Comparison of ENCODE assay signal across 10 cellular contexts in the genomic region with DNA sequence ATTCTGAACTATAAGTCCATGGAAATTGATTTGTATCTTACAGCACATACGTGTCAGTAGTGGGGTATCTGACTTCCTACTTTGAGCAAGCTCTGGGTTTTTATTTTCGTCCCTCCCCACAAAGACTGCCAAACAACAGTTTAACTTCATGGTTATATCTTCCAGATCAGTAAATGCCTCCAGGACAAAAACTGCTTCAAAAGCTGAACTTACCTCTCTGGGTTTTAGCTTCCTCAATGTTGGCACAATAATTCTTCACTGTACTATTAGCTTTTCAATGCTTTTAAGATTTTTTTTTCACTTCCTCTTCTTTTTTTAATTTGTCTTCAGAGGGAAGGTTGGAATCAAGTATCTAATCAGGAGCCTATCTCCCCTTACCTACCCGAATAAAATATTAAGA. TPM values are rescaled to one million over a fixed set of nuclear protein-coding genes. Genes with fewer than 3 reads are reported as not detected.
DNase-seq lines count a peak whose midpoint lies in the region; ATAC-seq, FAIRE-seq and TF ChIP-seq lines count a peak whose summit lies in the region.
"Had no signal": no experiment of that assay in that cellular context is flagged by ENCODE, and none has a peak within 500 bp of the region (broad histone marks: within the 10 kb centered on the region; RNA-seq: fewer than 3 reads in every experiment).

No MANE protein-coding gene starts in this region.

- H3K4me1 Mint-ChIP-seq in GM23338 = peaks cover 9% of the 10 kb centered on the region; the same call in 2 of the 3 replicates

- peaks cover 1% of the 10 kb centered on the region for H3K4me1 ChIP-seq in GM23338 (ENCODE audit: insufficient read depth)
- H3K4me1 ChIP-seq in OCI-LY1 (ENCODE audit: insufficient read depth, low read length, severe bottlenecking) = peaks cover 13% of the 10 kb centered on the region
- peaks cover 8 to 10% of the 10 kb centered on the region in 2 experiments; a peak in 4 of 5 replicates for H3K4me1 ChIP-seq in K562 (replicated peaks in 1 of 2; ENCODE audit: control insufficient read depth in 2 of 2, insufficient read depth in 2 of 2, low read length in 2 of 2)
- peaks cover 8% of the 10 kb centered on the region for H3K4me1 ChIP-seq in psoas muscle

- in situ Hi-C loops in K562 (cut with MboI) = no loop called here

- H3K79me2 ChIP-seq in GM23338 (replicated peaks; ENCODE audit: insufficient read depth) (peaks cover 7% of the 10 kb centered on the region), OCI-LY1 (ENCODE audit: insufficient read depth, low read length) (peaks cover 6% of the 10 kb centered on the region), K562 (ENCODE audit: control insufficient read depth, insufficient read depth, low read length) (peaks cover 11% of the 10 kb centered on the region)

- 0 out of 3 replicates have a peak, but pooled peaks cover 2% of the 10 kb centered on the region for H3K36me3 Mint-ChIP-seq in GM23338 (ENCODE audit: low read depth)

- 7% methylated on average over 3 of the region's 3 CpGs for WGBS in K562 (ENCODE audit: insufficient coverage, low coverage, missing lambda C conversion rate)
- WGBS in psoas muscle, 3 donors = 45 to 58% (median 47%) methylated on average over 3 of the region's 3 CpGs

- H3K9me3 Mint-ChIP-seq in GM23338 = no peaks in the 10 kb centered on the region; the same call in 2 of the 3 replicates

- no peak overlapping the region for H3K27ac Mint-ChIP-seq in GM23338

- no peaks in the 10 kb centered on the region for H3K9me2 ChIP-seq in GM23338 (ENCODE audit: insufficient read depth)
- no peaks in the 10 kb centered on the region for H3K9me2 ChIP-seq in OCI-LY1 (ENCODE audit: low read depth, low read length)

- no peak for TF ChIP-seq RAD21 in K562 (CRISPR knock-in tag; conservative IDR thresholded peaks at IDR 0.05 in 1 of 2, IDR thresholded peaks at IDR 0.05 in 1 of 2)

- DNase-seq in GM23338 (ENCODE audit: low spot score) (no peak), K562 (ENCODE audit: extremely low read depth in 1 of 4, low spot score in 3 of 4) (no peak), psoas muscle (no peak), GM10248 (ENCODE audit: extremely low spot score) (no peak), kidney glomerular epithelial cell (lab: John Stamatoyannopoulos, UW) (no peak)

- ATAC-seq in GM23338 = no peak
- ATAC-seq in K562 = no peak
- ATAC-seq in psoas muscle = no peak
- no peak for ATAC-seq in GM18907 (IDR thresholded peaks at IDR 0.05; ENCODE audit: unreplicated experiment)
- no peak for ATAC-seq in GM21576 (IDR thresholded peaks at IDR 0.05; ENCODE audit: unreplicated experiment)

- H3K27me3 ChIP-seq in GM23338 (ENCODE audit: insufficient read depth) (no peaks in the 10 kb centered on the region), OCI-LY1 (ENCODE audit: insufficient read depth, low read length) (no peaks in the 10 kb centered on the region), K562 (ENCODE audit: control insufficient read depth in 2 of 2, insufficient read depth in 2 of 2, low read length in 2 of 2) (no peaks in the 10 kb centered on the region), psoas muscle (ENCODE audit: insufficient read depth in 3 of 3, low read length in 2 of 3) (no peaks in the 10 kb centered on the region)
- H3K27me3 ChIP-seq: MG63, stomach had no signal

- peaks cover 12% of the 10 kb centered on the region for H3K27me3 Mint-ChIP-seq in GM23338 (ENCODE audit: insufficient read depth, low read depth, poor library complexity)

- CTCF ChIA-PET in K562 (lab: Yijun Ruan, JAX; ENCODE audit: low intra/inter-chr PET ratio) = interaction anchor here (0.8 to 2.2 kb wide), 4 partner anchors 13 to 219 kb away, joined by 6 to 26 read pairs (median 6); no protein-coding TSS in a partner anchor
- CTCF ChIA-PET in GM10248 (lab: Yijun Ruan, JAX) = interaction anchor here (0.7 to 12.8 kb wide), 62 partner anchors 9 to 527 kb away, joined by 3 to 288 read pairs (median 4); a partner anchor contains a TSS

- no peaks in the 10 kb centered on the region for H3K9me3 ChIP-seq in OCI-LY1 (ENCODE audit: low read length)
- H3K9me3 ChIP-seq in K562 (replicated peaks; ENCODE audit: control insufficient read depth, insufficient read depth, low read depth, low read length) = no peaks in the 10 kb centered on the region
- no peaks in the 10 kb centered on the region for H3K9me3 ChIP-seq in psoas muscle
- H3K9me3 ChIP-seq: MG63, stomach had no signal

- no peak for TF ChIP-seq EP300 in K562 (IDR thresholded peaks at IDR 0.05; ENCODE audit: low read length)

- H3F3A ChIP-seq in GM23338 (replicated peaks; ENCODE audit: low read depth) (peaks cover 16% of the 10 kb centered on the region; the same call in 1 of the 2 replicates), OCI-LY1 (ENCODE audit: insufficient read depth, low read length) (peaks cover 6% of the 10 kb centered on the region)

- H3K4me2 ChIP-seq in GM23338 (no peak overlapping the region), OCI-LY1 (ENCODE audit: low read length) (peak overlapping the region; percentile 33; the same call in 1 of the 2 replicates), K562 (ENCODE audit: insufficient read depth, low read length) (peak overlapping the region; percentile 24; the same call in 1 of the 2 replicates)

- no peak overlapping the region for H3K27ac ChIP-seq in GM23338 (ENCODE audit: low read depth)
- H3K27ac ChIP-seq in OCI-LY1 (ENCODE audit: low read depth, low read length, poor library complexity, severe bottlenecking) = peak overlapping the region; percentile 2
- H3K27ac ChIP-seq in K562 (ENCODE audit: extremely low read depth, low read depth, low read length) = no peak overlapping the region; the same call in 1 of the 3 replicates
- H3K27ac ChIP-seq in psoas muscle = no peak overlapping the region
- H3K27ac ChIP-seq: stomach had no signal

- H3K9me1 ChIP-seq in K562 (ENCODE audit: control insufficient read depth, insufficient read depth, low read length) = no peaks in the 10 kb centered on the region

- H3K9ac ChIP-seq in OCI-LY1 (ENCODE audit: low read length) (no peak overlapping the region; the same call in 1 of the 2 replicates), K562 (ENCODE audit: insufficient read depth in 1 of 2, low read depth in 2 of 2, low read length in 2 of 2) (peak overlapping the region in 1 of 2 experiments; percentile 44; a peak in 2 of 4 replicates)

- no peaks in the 10 kb centered on the region for H3K36me3 ChIP-seq in GM23338 (ENCODE audit: insufficient read depth)
- no peaks in the 10 kb centered on the region for H3K36me3 ChIP-seq in OCI-LY1 (ENCODE audit: insufficient read depth, low read length)
- no peaks in the 10 kb centered on the region for H3K36me3 ChIP-seq in K562 (ENCODE audit: control insufficient read depth, insufficient read depth, low read length)
- no peaks in the 10 kb centered on the region for H3K36me3 ChIP-seq in psoas muscle (ENCODE audit: insufficient read depth in 1 of 2, low read depth in 1 of 2)
- H3K36me3 ChIP-seq: stomach had no signal

- peak overlapping the region; percentile 8; the same call in 1 of the 2 replicates for H2AFZ ChIP-seq in GM23338
- peak overlapping the region; percentile 8; the same call in 1 of the 2 replicates for H2AFZ ChIP-seq in OCI-LY1 (ENCODE audit: low read length)
- peak overlapping the region; percentile 89 for H2AFZ ChIP-seq in K562 (ENCODE audit: low read depth, low read length)

- POLR2A ChIA-PET in K562 (lab: Yijun Ruan, JAX) (interaction anchor here (0.7 to 8.2 kb wide), 15 partner anchors 9 to 212 kb away, joined by 3 to 119 read pairs (median 3); a partner anchor contains a TSS), GM10248 (lab: Yijun Ruan, JAX) (interaction anchor here (0.5 to 1.2 kb wide), 4 partner anchors 9 to 207 kb away, joined by 3 to 5 read pairs (median 4); no protein-coding TSS in a partner anchor)

- no peak for TF ChIP-seq CTCF in GM23338 (conservative IDR thresholded peaks at IDR 0.05; ENCODE audit: low read depth in 2 of 2)
- TF ChIP-seq CTCF in OCI-LY1 (IDR thresholded peaks at IDR 0.05; ENCODE audit: low read length) = no peak
- no peak for TF ChIP-seq CTCF in K562 (IDR thresholded peaks at IDR 0.05 in 2 of 3, conservative IDR thresholded peaks at IDR 0.05 in 1 of 3; ENCODE audit: insufficient read depth in 2 of 3, low read depth in 1 of 3, low read length in 3 of 3)
- TF ChIP-seq CTCF in psoas muscle (IDR thresholded peaks at IDR 0.05) = no peak
- TF ChIP-seq CTCF in GM10248 (IDR thresholded peaks at IDR 0.05; ENCODE audit: control extremely low read depth, extremely low read depth, low read depth, missing control alignments) = no peak

- FAIRE-seq in K562 (lab: Jason Lieb, UNC) = no peak

- intact Hi-C loops in K562 (cut with micrococcal nuclease) = no loop called here
- intact Hi-C loops in psoas muscle (cut with DNase I) = no loop called here

- no peak overlapping the region for H3K4me3 ChIP-seq in GM23338
- H3K4me3 ChIP-seq in OCI-LY1 (ENCODE audit: low read depth, low read length, poor library complexity, severe bottlenecking) = no peak overlapping the region
- H3K4me3 ChIP-seq in K562 = no peak overlapping the region
- peak overlapping the region; percentile 15 for H3K4me3 ChIP-seq in psoas muscle
- H3K4me3 ChIP-seq: MG63, stomach had no signal

- H4K20me1 ChIP-seq in GM23338 (replicated peaks; ENCODE audit: insufficient read depth) = peaks cover 3% of the 10 kb centered on the region
- no peaks in the 10 kb centered on the region for H4K20me1 ChIP-seq in OCI-LY1 (ENCODE audit: insufficient read depth, low read length)
- no peaks in the 10 kb centered on the region for H4K20me1 ChIP-seq in K562 (replicated peaks; ENCODE audit: control insufficient read depth, insufficient read depth, low read length)

- TSS peak; percentile 81 for BruUV-seq in K562 (replicated peaks; lab: Mats Ljungman, UMichigan)

- peak overlapping the region; percentile 38; the same call in 1 of the 3 replicates for H3K4me3 Mint-ChIP-seq in GM23338

- no peak for TF ChIP-seq POLR2A in K562 (conservative IDR thresholded peaks at IDR 0.05)

RNA-seq across cellular contexts. Expression of a gene that starts 4.1 kb away (rescaled TPM):
- 54.1 and 59.0 TPM in 2 replicates for total RNA-seq in GM23338 (2014; rRNA removed; shearing (Covaris generic))
- 64.3 and 66.4 TPM in 2 replicates for polyA plus RNA-seq in GM23338 (2016; fragmentation: Nextera tagmentation; extraction: Ambion mirVana)
- 75.3 and 142 TPM in 2 replicates for total RNA-seq in K562 (2011; cell fraction: chromatin; rRNA removed; ENCODE audit: low replicate concordance)
- total RNA-seq in K562 (2011; cell fraction: nucleolus; rRNA removed) = 65.5 and 74.9 TPM in 2 replicates
- 76.9 and 80.5 TPM in 2 replicates for total RNA-seq in K562 (2011; cell fraction: nucleoplasm; rRNA removed)
- 34.4 and 44.0 TPM in 2 replicates for total RNA-seq in K562 (2014; rRNA removed)
- total RNA-seq in K562 (2014; rRNA removed; fragmentation: Illumina TruSeq; extraction: Trizol) = 28.1 and 29.3 TPM in 2 replicates
- 41.0 and 41.1 TPM in 2 replicates for total RNA-seq in K562 (2015; rRNA removed; fragmentation: Illumina TruSeq; extraction: Trizol)
- 74.6 and 76.3 TPM in 2 replicates for total RNA-seq in K562 (2021)
- polyA plus RNA-seq in K562 (2011; rRNA removed) = 29.7 and 40.3 TPM in 2 replicates
- polyA plus RNA-seq in K562 (2011; cell fraction: cytosol; rRNA removed) = 44.3 and 45.4 TPM in 2 replicates
- 64.8 and 70.4 TPM in 2 replicates for polyA plus RNA-seq in K562 (2011; cell fraction: nucleus; rRNA removed)
- 54.9 and 55.8 TPM in 2 replicates for polyA plus RNA-seq in K562 (2012)
- polyA plus RNA-seq in K562 (2014; fragmentation: Illumina TruSeq; extraction: Trizol) = 65.0 and 81.7 TPM in 2 replicates
- 10 to 100 TPM; 15.6 to 33.2 TPM for polyA plus RNA-seq in K562 (2014; fragmentation: Nextera tagmentation; extraction: Ambion mirVana)
- polyA plus RNA-seq in K562 (2014; rRNA removed) = 33.2 and 35.6 TPM in 2 replicates
- 31.7 and 32.1 TPM in 2 replicates for polyA minus RNA-seq in K562 (2011; rRNA and poly(A)+ RNA removed)
- 25.4 and 35.7 TPM in 2 replicates for polyA minus RNA-seq in K562 (2011; cell fraction: cytosol; rRNA and poly(A)+ RNA removed)
- 21.1 and 35.7 TPM in 2 replicates for polyA minus RNA-seq in K562 (2011; cell fraction: nucleus; rRNA and poly(A)+ RNA removed)
- 10 to 100 TPM; 26.5 to 43.8 (median 40.6) TPM for total RNA-seq in psoas muscle
- 10 to 100 TPM; 24.8 to 39.2 (median 29.7) TPM for polyA plus RNA-seq in psoas muscle

RNA-seq across cellular contexts. Expression of a gene that starts 14.8 kb away (rescaled TPM):
- 17.7 and 19.0 TPM in 2 replicates for total RNA-seq in GM23338 (2014; rRNA removed; shearing (Covaris generic))
- polyA plus RNA-seq in GM23338 (2016; fragmentation: Nextera tagmentation; extraction: Ambion mirVana) = 16.1 and 18.2 TPM in 2 replicates
- total RNA-seq in K562 (2011; cell fraction: chromatin; rRNA removed; ENCODE audit: low replicate concordance) = 5.1 and 29.5 TPM in 2 replicates
- 17.6 and 26.3 TPM in 2 replicates for total RNA-seq in K562 (2011; cell fraction: nucleolus; rRNA removed)
- 11.7 and 13.1 TPM in 2 replicates for total RNA-seq in K562 (2011; cell fraction: nucleoplasm; rRNA removed)
- 0.54 and 2.6 TPM in 2 replicates for total RNA-seq in K562 (2014; rRNA removed)
- 0.29 TPM in 1 of 2 replicates, not detected in the other for total RNA-seq in K562 (2014; rRNA removed; fragmentation: Illumina TruSeq; extraction: Trizol)
- 0.79 and 1.3 TPM in 2 replicates for total RNA-seq in K562 (2015; rRNA removed; fragmentation: Illumina TruSeq; extraction: Trizol)
- 2.1 and 3.5 TPM in 2 replicates for total RNA-seq in K562 (2021)
- 0.45 and 1.9 TPM in 2 replicates for polyA plus RNA-seq in K562 (2011; rRNA removed)
- polyA plus RNA-seq in K562 (2011; cell fraction: cytosol; rRNA removed) = 0.68 and 3.8 TPM in 2 replicates
- 3.4 and 6.9 TPM in 2 replicates for polyA plus RNA-seq in K562 (2011; cell fraction: nucleus; rRNA removed)
- 2.2 and 4.8 TPM in 2 replicates for polyA plus RNA-seq in K562 (2012)
- polyA plus RNA-seq in K562 (2014; fragmentation: Illumina TruSeq; extraction: Trizol) = 2.9 and 5.4 TPM in 2 replicates
- under 1 TPM; 0.27 to 0.52 TPM for polyA plus RNA-seq in K562 (2014; fragmentation: Nextera tagmentation; extraction: Ambion mirVana)
- 1.1 and 1.5 TPM in 2 replicates for polyA plus RNA-seq in K562 (2014; rRNA removed)
- 0.53 and 1.1 TPM in 2 replicates for polyA minus RNA-seq in K562 (2011; rRNA and poly(A)+ RNA removed)
- polyA minus RNA-seq in K562 (2011; cell fraction: cytosol; rRNA and poly(A)+ RNA removed) = 1.3 and 2.0 TPM in 2 replicates
- 3.1 and 5.8 TPM in 2 replicates for polyA minus RNA-seq in K562 (2011; cell fraction: nucleus; rRNA and poly(A)+ RNA removed)
- 1 to 10 TPM; 4.9 to 7.3 (median 6.8) TPM for total RNA-seq in psoas muscle
- polyA plus RNA-seq in psoas muscle = 1 to 10 TPM; 2.7 to 5.9 (median 3.3) TPM

RNA-seq across cellular contexts. Expression of a gene that starts 25.0 kb away (rescaled TPM):
- total RNA-seq in GM23338 (2014; rRNA removed; shearing (Covaris generic)) = 3.0 and 3.5 TPM in 2 replicates
- polyA plus RNA-seq in GM23338 (2016; fragmentation: Nextera tagmentation; extraction: Ambion mirVana) (1.2 and 1.5 TPM in 2 replicates), K562 (2011; rRNA removed) (0.39 and 0.56 TPM in 2 replicates), K562 (2014; fragmentation: Illumina TruSeq; extraction: Trizol) (0.49 and 0.64 TPM in 2 replicates), K562 (2014; fragmentation: Nextera tagmentation; extraction: Ambion mirVana) (under 1 TPM; 0.06 to 0.08 TPM), K562 (2014; rRNA removed) (0.61 and 0.98 TPM in 2 replicates), psoas muscle (under 1 TPM; 0.05 to 0.09 (median 0.08) TPM)
- total RNA-seq in K562 (2011; cell fraction: chromatin; rRNA removed; ENCODE audit: low replicate concordance) = 0.79 and 1.5 TPM in 2 replicates
- 1.4 and 1.5 TPM in 2 replicates for total RNA-seq in K562 (2011; cell fraction: nucleolus; rRNA removed)
- 0.38 and 0.95 TPM in 2 replicates for total RNA-seq in K562 (2011; cell fraction: nucleoplasm; rRNA removed)
- total RNA-seq in K562 (2014; rRNA removed) (1.3 and 2.1 TPM in 2 replicates), K562 (2014; rRNA removed; fragmentation: Illumina TruSeq; extraction: Trizol) (0.29 and 0.44 TPM in 2 replicates), K562 (2015; rRNA removed; fragmentation: Illumina TruSeq; extraction: Trizol) (0.65 and 0.75 TPM in 2 replicates), K562 (2021) (0.81 and 1.3 TPM in 2 replicates), psoas muscle (under 1 TPM in 1 of 4 donors, not detected in 3; 0.25 TPM)
- 0.53 and 1.1 TPM in 2 replicates for polyA plus RNA-seq in K562 (2011; cell fraction: cytosol; rRNA removed)
- polyA plus RNA-seq in K562 (2011; cell fraction: nucleus; rRNA removed) = 0.79 and 1.1 TPM in 2 replicates
- 1.0 and 1.8 TPM in 2 replicates for polyA plus RNA-seq in K562 (2012)
- 0.12 and 0.25 TPM in 2 replicates for polyA minus RNA-seq in K562 (2011; rRNA and poly(A)+ RNA removed)
- 0.64 TPM in 1 of 2 replicates, not detected in the other for polyA minus RNA-seq in K562 (2011; cell fraction: cytosol; rRNA and poly(A)+ RNA removed)
- 0.67 and 0.81 TPM in 2 replicates for polyA minus RNA-seq in K562 (2011; cell fraction: nucleus; rRNA and poly(A)+ RNA removed)

RNA-seq across cellular contexts. Expression of a gene that starts 52.9 kb away (rescaled TPM):
- 0.10 and 0.35 TPM in 2 replicates for total RNA-seq in GM23338 (2014; rRNA removed; shearing (Covaris generic))
- 0.74 and 0.89 TPM in 2 replicates for polyA plus RNA-seq in GM23338 (2016; fragmentation: Nextera tagmentation; extraction: Ambion mirVana)
- 2.5 and 2.9 TPM in 2 replicates for total RNA-seq in K562 (2011; cell fraction: chromatin; rRNA removed; ENCODE audit: low replicate concordance)
- total RNA-seq in K562 (2011; cell fraction: nucleolus; rRNA removed) = 2.7 and 3.6 TPM in 2 replicates
- total RNA-seq in K562 (2011; cell fraction: nucleoplasm; rRNA removed) = 2.3 and 2.7 TPM in 2 replicates
- 0.82 and 2.3 TPM in 2 replicates for total RNA-seq in K562 (2014; rRNA removed)
- total RNA-seq in K562 (2014; rRNA removed; fragmentation: Illumina TruSeq; extraction: Trizol) = 0.55 and 0.57 TPM in 2 replicates
- total RNA-seq in K562 (2015; rRNA removed; fragmentation: Illumina TruSeq; extraction: Trizol) = 0.40 and 0.45 TPM in 2 replicates
- 0.92 and 2.2 TPM in 2 replicates for total RNA-seq in K562 (2021)
- 0.61 and 0.81 TPM in 2 replicates for polyA plus RNA-seq in K562 (2011; rRNA removed)
- 0.49 and 0.85 TPM in 2 replicates for polyA plus RNA-seq in K562 (2011; cell fraction: cytosol; rRNA removed)
- polyA plus RNA-seq in K562 (2011; cell fraction: nucleus; rRNA removed) = 1.2 and 3.9 TPM in 2 replicates
- 1.3 and 1.4 TPM in 2 replicates for polyA plus RNA-seq in K562 (2012)
- 0.51 and 0.68 TPM in 2 replicates for polyA plus RNA-seq in K562 (2014; fragmentation: Illumina TruSeq; extraction: Trizol)
- polyA plus RNA-seq in K562 (2014; fragmentation: Nextera tagmentation; extraction: Ambion mirVana) = under 1 TPM; 0.15 to 0.34 TPM
- polyA plus RNA-seq in K562 (2014; rRNA removed) = 0.93 and 1.1 TPM in 2 replicates
- polyA minus RNA-seq in K562 (2011; rRNA and poly(A)+ RNA removed) = 0.35 and 0.42 TPM in 2 replicates
- polyA minus RNA-seq in K562 (2011; cell fraction: cytosol; rRNA and poly(A)+ RNA removed) = 0.76 and 0.91 TPM in 2 replicates
- polyA minus RNA-seq in K562 (2011; cell fraction: nucleus; rRNA and poly(A)+ RNA removed) = 0.40 and 0.56 TPM in 2 replicates
- total RNA-seq in psoas muscle = 1 to 10 TPM; 5.7 to 8.8 (median 7.2) TPM
- 10 to 100 TPM in 1 of 3 donors, 1 to 10 TPM in 2; 3.7 to 18.5 (median 6.1) TPM for polyA plus RNA-seq in psoas muscle

RNA-seq across cellular contexts. Expression of a gene that starts 56.9 kb away (rescaled TPM):
- 35.4 and 41.4 TPM in 2 replicates for total RNA-seq in GM23338 (2014; rRNA removed; shearing (Covaris generic))
- 6.2 and 7.0 TPM in 2 replicates for polyA plus RNA-seq in GM23338 (2016; fragmentation: Nextera tagmentation; extraction: Ambion mirVana)
- 28.5 and 83.6 TPM in 2 replicates for total RNA-seq in K562 (2011; cell fraction: chromatin; rRNA removed; ENCODE audit: low replicate concordance)
- total RNA-seq in K562 (2011; cell fraction: nucleolus; rRNA removed) = 89.6 and 96.9 TPM in 2 replicates
- total RNA-seq in K562 (2011; cell fraction: nucleoplasm; rRNA removed) = 32.8 and 36.5 TPM in 2 replicates
- 34.6 and 46.5 TPM in 2 replicates for total RNA-seq in K562 (2014; rRNA removed)
- 6.2 and 8.6 TPM in 2 replicates for total RNA-seq in K562 (2014; rRNA removed; fragmentation: Illumina TruSeq; extraction: Trizol)
- total RNA-seq in K562 (2015; rRNA removed; fragmentation: Illumina TruSeq; extraction: Trizol) = 15.0 and 15.8 TPM in 2 replicates
- 44.2 and 54.5 TPM in 2 replicates for total RNA-seq in K562 (2021)
- 16.0 and 19.9 TPM in 2 replicates for polyA plus RNA-seq in K562 (2011; rRNA removed)
- 24.0 and 43.0 TPM in 2 replicates for polyA plus RNA-seq in K562 (2011; cell fraction: cytosol; rRNA removed)
- polyA plus RNA-seq in K562 (2011; cell fraction: nucleus; rRNA removed) = 25.1 and 46.6 TPM in 2 replicates
- polyA plus RNA-seq in K562 (2012) = 21.4 and 22.5 TPM in 2 replicates
- 12.0 and 19.4 TPM in 2 replicates for polyA plus RNA-seq in K562 (2014; fragmentation: Illumina TruSeq; extraction: Trizol)
- 1 to 10 TPM; 4.5 to 5.0 TPM for polyA plus RNA-seq in K562 (2014; fragmentation: Nextera tagmentation; extraction: Ambion mirVana)
- polyA plus RNA-seq in K562 (2014; rRNA removed) = 33.4 and 41.7 TPM in 2 replicates
- 8.4 and 13.5 TPM in 2 replicates for polyA minus RNA-seq in K562 (2011; rRNA and poly(A)+ RNA removed)
- polyA minus RNA-seq in K562 (2011; cell fraction: cytosol; rRNA and poly(A)+ RNA removed) = 21.0 and 21.1 TPM in 2 replicates
- polyA minus RNA-seq in K562 (2011; cell fraction: nucleus; rRNA and poly(A)+ RNA removed) = 28.1 and 34.6 TPM in 2 replicates
- 10 to 100 TPM in 3 of 4 donors, 1 to 10 TPM in 1; 7.4 to 27.7 (median 13.9) TPM for total RNA-seq in psoas muscle
- polyA plus RNA-seq in psoas muscle = 10 to 100 TPM; 10.6 to 20.8 (median 12.9) TPM

Comparison
In these comparisons a context has a peak if more than half of its experiments do, and no peak if none do; other contexts are left out.
1. H2AFZ ChIP-seq: peak in every context shown above with its lines; median percentile 89 in K562; 8 in GM23338; 8 in OCI-LY1.